Comparison of ENCODE assay signal across 25 cellular contexts in genomic region chr4:112431158-112431557, GRCh38.
"Had no signal": no experiment of that assay in that cellular context is flagged by ENCODE, and none has a peak within 500 bp of the region (broad histone marks: within the 10 kb centered on the region; RNA-seq: fewer than 3 reads in every experiment).

No MANE protein-coding gene starts in this region.

- H3K4me1 Mint-ChIP-seq: activated CD8-positive, alpha-beta memory T cell treated with anti-CD3 and anti-CD28 coated beads, Interleukin-2, amount 10 ng/mL, durations not matched to agents 7 days and 5 days; activated naive CD8-positive, alpha-beta T cell treated with anti-CD3 and anti-CD28 coated beads, Interleukin-2, amount 50 U/mL, for 24 hours; T-helper 17 cell had no signal

- H3K4me1 ChIP-seq: ascending aorta, body of pancreas had no signal

- H3K27ac ChIP-seq: ascending aorta, body of pancreas had no signal

- H3K4me3 ChIP-seq: ascending aorta, body of pancreas had no signal

- H3K9me3 Mint-ChIP-seq: activated naive CD4-positive, alpha-beta T cell treated with anti-CD3 and anti-CD28 coated beads, Interleukin-2, amount 50 U/mL, for 72 hours; activated naive CD8-positive, alpha-beta T cell treated with anti-CD3 and anti-CD28 coated beads, Interleukin-2, amount 50 U/mL, for 24 hours; activated T-cell treated with anti-CD3 and anti-CD28 coated beads, Interleukin-2, amount 50 U/mL, for 24 hours; activated T-helper 1 cell treated with anti-CD3 and anti-CD28 coated beads, Interleukin-12 subunit alpha, Interleukin-12 subunit beta, Interleukin-2, Interleukin-4 antibody, amounts not matched to agents 30 ng/mL and 10 ng/mL and 1 ng/mL, durations not matched to agents 14 hours and 24 hours and 36 hours had no signal

- H3K27ac Mint-ChIP-seq: activated CD8-positive, alpha-beta memory T cell treated with anti-CD3 and anti-CD28 coated beads, Interleukin-2, amount 10 ng/mL, durations not matched to agents 7 days and 5 days; activated naive CD8-positive, alpha-beta T cell treated with anti-CD3 and anti-CD28 coated beads, Interleukin-2, amount 50 U/mL, for 24 hours; activated T-cell treated with anti-CD3 and anti-CD28 coated beads, Interleukin-2, amount 50 U/mL, for 24 hours; activated T-helper 1 cell treated with anti-CD3 and anti-CD28 coated beads, Interleukin-12 subunit alpha, Interleukin-12 subunit beta, Interleukin-2, Interleukin-4 antibody, amounts not matched to agents 30 ng/mL and 10 ng/mL and 1 ng/mL, durations not matched to agents 14 hours and 24 hours and 36 hours; T-helper 17 cell had no signal

- H3K27me3 ChIP-seq: ascending aorta, body of pancreas had no signal

- H3K27me3 Mint-ChIP-seq: activated CD8-positive, alpha-beta memory T cell treated with anti-CD3 and anti-CD28 coated beads, Interleukin-2, amount 10 ng/mL, durations not matched to agents 7 days and 5 days; activated naive CD8-positive, alpha-beta T cell treated with anti-CD3 and anti-CD28 coated beads, Interleukin-2, amount 50 U/mL, for 24 hours; activated T-cell treated with anti-CD3 and anti-CD28 coated beads, Interleukin-2, amount 50 U/mL, for 24 hours; T-helper 17 cell had no signal

- H3K9me3 ChIP-seq: ascending aorta, body of pancreas had no signal

- DNase-seq: activated CD4-positive, alpha-beta T cell treated with anti-CD3 and anti-CD28 coated beads for 48 hours; activated CD4-positive, alpha-beta T cell treated with anti-CD3 and anti-CD28 coated beads, Interleukin-2, amount 50 U/mL, for 48 hours; activated CD8-positive, alpha-beta memory T cell treated with anti-CD3 and anti-CD28 coated beads, Interleukin-2, amount 10 ng/mL, durations not matched to agents 7 days and 5 days; activated effector memory CD4-positive, alpha-beta T cell treated with Interleukin-2 at 50 U/mL for 16 hours; activated naive CD4-positive, alpha-beta T cell; activated naive CD8-positive, alpha-beta T cell treated with anti-CD3 and anti-CD28 coated beads, Interleukin-2, amount 50 U/mL, for 24 hours; activated T-cell treated with anti-CD3 and anti-CD28 coated beads, Interleukin-2, amount 50 U/mL, for 24 hours; amniotic stem cell; body of pancreas; Kasumi-1; KBM-7; NCI-H1105 treated with DMSO at 0.1 percent for 48 hours; NCI-H1436 treated with DMSO at 0.1 percent for 48 hours; NCI-H187; NCI-H2081; NCI-H446; NCI-H524; PC-3; SIG-M5; T-helper 17 cell; T-helper 9 cell had no signal

- H3K4me3 Mint-ChIP-seq: activated CD8-positive, alpha-beta memory T cell treated with anti-CD3 and anti-CD28 coated beads, Interleukin-2, amount 10 ng/mL, durations not matched to agents 7 days and 5 days; activated naive CD8-positive, alpha-beta T cell treated with anti-CD3 and anti-CD28 coated beads, Interleukin-2, amount 50 U/mL, for 24 hours; activated T-cell treated with anti-CD3 and anti-CD28 coated beads, Interleukin-2, amount 50 U/mL, for 24 hours; activated T-helper 1 cell treated with anti-CD3 and anti-CD28 coated beads, Interleukin-12 subunit alpha, Interleukin-12 subunit beta, Interleukin-2, Interleukin-4 antibody, amounts not matched to agents 30 ng/mL and 10 ng/mL and 1 ng/mL, durations not matched to agents 14 hours and 24 hours and 36 hours; T-helper 17 cell had no signal

- H3K36me3 Mint-ChIP-seq: activated CD8-positive, alpha-beta memory T cell treated with anti-CD3 and anti-CD28 coated beads, Interleukin-2, amount 10 ng/mL, durations not matched to agents 7 days and 5 days had no signal

- ATAC-seq: activated CD4-positive, CD25-positive, alpha-beta regulatory T cell treated with anti-CD3 and anti-CD28 coated beads, Interleukin-2, amount 50 U/mL, for 24 hours; activated CD8-positive, alpha-beta memory T cell treated with anti-CD3 and anti-CD28 coated beads, Interleukin-2, amount 10 ng/mL, durations not matched to agents 7 days and 5 days; activated naive CD4-positive, alpha-beta T cell treated with anti-CD3 and anti-CD28 coated beads, Interleukin-2, amount 50 U/mL, for 72 hours; activated naive CD8-positive, alpha-beta T cell treated with anti-CD3 and anti-CD28 coated beads, Interleukin-2, amount 50 U/mL, for 24 hours; body of pancreas; PC-3; T-helper 17 cell had no signal
